In the genomic region with DNA sequence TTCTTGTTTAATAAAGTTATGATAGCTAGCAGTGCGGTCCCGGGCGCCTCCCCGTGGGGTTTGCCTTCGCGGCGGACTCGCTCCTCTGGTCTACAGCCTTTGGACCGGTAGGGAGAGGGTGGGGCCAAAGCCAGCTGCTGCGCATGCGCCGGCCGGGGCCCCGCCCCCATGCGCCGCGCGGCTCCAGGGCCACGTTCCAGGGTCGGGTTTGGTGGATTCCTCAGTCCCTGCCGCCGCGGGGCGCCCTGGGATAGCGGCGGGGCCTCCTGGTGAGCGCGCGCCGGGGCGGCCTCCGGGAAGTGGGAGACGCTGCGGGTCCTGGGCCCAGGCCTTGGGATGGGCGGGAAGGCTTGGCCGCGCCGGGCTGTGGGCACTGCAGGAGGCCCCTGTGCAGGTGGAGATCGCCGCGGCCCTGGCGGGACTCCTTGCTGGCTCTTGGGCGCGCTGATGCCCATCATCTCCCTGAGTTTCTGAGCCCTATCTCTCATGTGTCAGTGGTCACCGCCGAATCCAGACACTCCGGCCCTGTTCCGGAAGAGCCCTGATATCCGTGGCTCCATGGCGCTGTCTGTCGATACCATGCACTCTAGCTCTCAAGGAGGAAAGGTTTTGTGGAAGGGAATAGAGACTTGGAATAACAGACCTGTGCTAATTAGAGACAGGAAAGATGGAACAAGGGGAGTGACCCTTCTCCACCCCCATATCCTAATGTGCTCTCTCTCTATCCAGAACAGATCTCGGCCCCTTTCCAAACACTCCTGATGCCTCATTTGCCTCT, we compare ENCODE assay signal across 8 cellular contexts. TPM values are rescaled to one million over a fixed set of nuclear protein-coding genes. Genes with fewer than 3 reads are reported as not detected.
DNase-seq lines count a peak whose midpoint lies in the region; ATAC-seq, FAIRE-seq and TF ChIP-seq lines count a peak whose summit lies in the region.

A gene (plus strand): TSS at position 163 of the 778 bp plus-strand sequence. CDS start 599 bp downstream, at position 762.

- DNase-seq in NCI-H1417 (lab: John Stamatoyannopoulos, UW) (peak; percentile 84 to 91 (median 88)), T-cell (peak; percentile 54 to 87 (median 74)), heart right ventricle (peak; percentile 90 to 92), prostate gland (ENCODE audit: low spot score) (peak; percentile 95), urothelium cell line (ENCODE audit: low spot score) (peak; percentile 96)

- WGBS in adipose tissue, 3 donors, result 0 to 1% (median 1%) methylated on average over 50 to 52 of the region's 52 CpGs
- WGBS in heart right ventricle, 2 donors, result 0% methylated on average over 50 to 52 of the region's 52 CpGs
- WGBS in prostate gland, result under 1% methylated on average over 48 of the region's 52 CpGs

- peak; percentile 85 for TF ChIP-seq POLR2A in prostate gland (IDR thresholded peaks at IDR 0.05)

- no peaks in the 10 kb centered on the region for H3K9me3 Mint-ChIP-seq in T-cell

- ATAC-seq in HG02642 (IDR thresholded peaks at IDR 0.05; ENCODE audit: poor library complexity, unreplicated experiment) (peak; percentile 87), T-cell (replicated peaks in 1 of 4) (peak; percentile 94 to 97 (median 96)), heart right ventricle (peak; percentile 94 to 98 (median 97))

- TF ChIP-seq CTCF in GM12874 (IDR thresholded peaks at IDR 0.05; ENCODE audit: insufficient read depth, low read depth, low read length) (peak; percentile 44), heart right ventricle (IDR thresholded peaks at IDR 0.05) (peak in 8 of 9 donors; percentile 7 to 65 (median 42)), prostate gland (IDR thresholded peaks at IDR 0.05) (peak; percentile 36 to 82 (median 62))

- peaks cover 5 to 31% (median 24%) of the 10 kb centered on the region in 9 donors for H3K4me1 ChIP-seq in heart right ventricle
- H3K4me1 ChIP-seq in prostate gland (replicated peaks), result peaks cover 11% of the 10 kb centered on the region

- H3K4me1 Mint-ChIP-seq in T-cell, result peaks cover 31 to 38% (median 37%) of the 10 kb centered on the region in 3 donors

- H3K27ac ChIP-seq in adipose tissue (ENCODE audit: low read depth, low read length) (peak within 1 kb of the TSS; percentile 29), heart right ventricle (peak within 1 kb of the TSS; percentile 76 to 98 (median 93)), prostate gland (peak within 1 kb of the TSS; percentile 91 to 92)

- H3K27me3 ChIP-seq in heart right ventricle, result no peaks in the 10 kb centered on the region
- no peaks in the 10 kb centered on the region for H3K27me3 ChIP-seq in prostate gland (replicated peaks; ENCODE audit: insufficient read depth)

- FAIRE-seq in urothelium cell line (lab: Jason Lieb, UNC), result no peak

- CTCF ChIA-PET in T-cell (lab: Charles Lee), result interaction anchor here (0.6 to 4.1 kb wide), 10 partner anchors 9 to 679 kb away, joined by 3 to 18 read pairs (median 4); a partner anchor contains a TSS

- no peaks in the 10 kb centered on the region for H3K27me3 Mint-ChIP-seq in T-cell

- H3K27ac Mint-ChIP-seq in T-cell, result peak within 1 kb of the TSS; percentile 85 to 89

- H3K36me3 ChIP-seq in heart right ventricle (peaks cover 0 to 72% (median 36%) of the 10 kb centered on the region in 9 donors), prostate gland (peaks cover 0 to 11% of the 10 kb centered on the region in 2 donors)

- H3K36me3 Mint-ChIP-seq in T-cell, result peaks cover 39% of the 10 kb centered on the region

- H3K4me3 ChIP-seq in heart right ventricle, result peak within 1 kb of the TSS; percentile 40 to 86 (median 62)
- H3K4me3 ChIP-seq in prostate gland, result peak within 1 kb of the TSS; percentile 42 to 52

- H3K4me3 Mint-ChIP-seq in T-cell, result peak within 1 kb of the TSS; percentile 78 to 96 (median 85)

- intact Hi-C loops in heart right ventricle (cut with DNase I), result loop anchor here in 6 of 10 donors (1.0 to 10.0 kb wide), 6 partner anchors 129 to 158 kb away; no protein-coding TSS in a partner anchor
- intact Hi-C loops in prostate gland (cut with DNase I), result no loop called here

- POLR2A ChIA-PET in T-cell (lab: Charles Lee), result interaction anchor here (0.5 to 0.7 kb wide), 4 partner anchors 8 to 621 kb away, joined by 3 read pairs; no protein-coding TSS in a partner anchor

- H3K9me3 ChIP-seq in heart right ventricle, result no peaks in the 10 kb centered on the region
- H3K9me3 ChIP-seq in prostate gland, result no peaks in the 10 kb centered on the region

RNA-seq across cellular contexts. Expression of the gene that starts here (rescaled TPM):
- total RNA-seq in T-cell (10 to 100 TPM; 25.1 to 55.2 (median 40.9) TPM), heart right ventricle (10 to 100 TPM; 13.4 to 28.4 (median 22.5) TPM), prostate gland (10 to 100 TPM; 15.8 to 27.0 TPM)
- polyA plus RNA-seq in adipose tissue (10 to 100 TPM; 14.2 to 25.3 (median 20.9) TPM), heart right ventricle (10 to 100 TPM in 1 of 2 donors, 1 to 10 TPM in 1; 9.3 to 26.0 TPM)

Comparison
In these comparisons a context has a peak if more than half of its experiments do, and no peak if none do; other contexts are left out.
1. Peak in every context shown above with its lines: DNase-seq, ATAC-seq, H3K4me3 ChIP-seq and H3K27ac ChIP-seq.
2. H3K27ac ChIP-seq: peak in every context shown above with its lines; median percentile 93 in heart right ventricle; 92 in prostate gland; 29 in adipose tissue.